ENCODE assay signal across 8 cellular contexts in genomic region chr15:81002004-81002253, GRCh38. TPM values are rescaled to one million over a fixed set of nuclear protein-coding genes. Genes with fewer than 3 reads are reported as not detected.
A peak's percentile ranks its signal among the peaks of the same experiment; 100 is the strongest.
DNase-seq lines count a peak whose midpoint lies in the region; ATAC-seq and TF ChIP-seq lines count a peak whose summit lies in the region.

No MANE protein-coding gene starts in this region.

- BruUV-seq in PC-9 (replicated peaks; lab: Mats Ljungman, UMichigan), result no TSS peak

- CTCF ChIA-PET in PC-9 (lab: Charles Lee), result no interaction called here

- H3K27me3 ChIP-seq in PC-9 (ENCODE audit: insufficient read depth, low read depth) (no peaks in the 10 kb centered on the region), esophagus (ENCODE audit: control insufficient read depth in 1 of 2, insufficient read depth in 2 of 2, low read length in 2 of 2) (no peaks in the 10 kb centered on the region), neural cell (ENCODE audit: insufficient read depth, low read depth, low read length) (no peaks in the 10 kb centered on the region)

- H3K9ac ChIP-seq in neural cell (ENCODE audit: low read length), result peak overlapping the region; percentile 90

- TF ChIP-seq EP300 in neural cell (conservative IDR thresholded peaks at IDR 0.05; ENCODE audit: poor library complexity, severe bottlenecking), result no peak

- intact Hi-C loops in PC-9 (cut with micrococcal nuclease; ENCODE audit: unreplicated experiment), result loop anchor here (5.0 kb wide), 1 partner anchor 105 kb away; no protein-coding TSS in a partner anchor

- peak overlapping the region; percentile 100 for H3K27ac ChIP-seq in C4-2B
- H3K27ac ChIP-seq in PC-9, result peak overlapping the region; percentile 83; the same call in 1 of the 2 replicates
- peak overlapping the region; percentile 98 to 100 for H3K27ac ChIP-seq in esophagus (ENCODE audit: low read depth in 2 of 2, low read length in 1 of 2)
- H3K27ac ChIP-seq in neural cell (ENCODE audit: low read length), result no peak overlapping the region

- DNase-seq in PC-9 (peak in 1 of 2 experiments; percentile 39), dedifferentiated amniotic fluid mesenchymal stem cell (ENCODE audit: extremely low spot score) (no peak), amygdala (lab: John Stamatoyannopoulos, UW) (no peak), HT-29 (ENCODE audit: low spot score) (no peak)

- no peak for TF ChIP-seq RAD21 in neural cell (conservative IDR thresholded peaks at IDR 0.05)

- H3K4me2 ChIP-seq in PC-9 (peak overlapping the region; percentile 93), neural cell (ENCODE audit: low read length) (peak overlapping the region; percentile 25)

- POLR2A ChIA-PET in PC-9 (lab: Charles Lee; ENCODE audit: unreplicated experiment), result interaction anchor here (0.7 to 0.9 kb wide), 2 partner anchors 90 to 547 kb away, joined by 3 read pairs; no protein-coding TSS in a partner anchor

- WGBS in esophagus, 2 donors, result 1 to 2% methylated on average over 29 to 32 of the region's 32 CpGs

- H3F3A ChIP-seq in PC-9 (ENCODE audit: insufficient read depth, low read depth) (peaks cover 19% of the 10 kb centered on the region), neural cell (ENCODE audit: insufficient read depth, low read length, poor library complexity, severe bottlenecking) (no peaks in the 10 kb centered on the region)

- H2AFZ ChIP-seq in PC-9 (peak overlapping the region; percentile 75), neural cell (ENCODE audit: low read depth, low read length) (no peak overlapping the region)

- H3K4me1 ChIP-seq in PC-9 (replicated peaks; ENCODE audit: insufficient read depth) (peaks cover 18% of the 10 kb centered on the region), esophagus (ENCODE audit: control insufficient read depth in 2 of 2, insufficient read depth in 2 of 2, low read length in 1 of 2) (peaks cover 7 to 10% of the 10 kb centered on the region in 2 donors)

- ATAC-seq in HG03039 (IDR thresholded peaks at IDR 0.05; ENCODE audit: unreplicated experiment), result no peak

- H4K20me1 ChIP-seq in PC-9 (ENCODE audit: insufficient read depth) (no peaks in the 10 kb centered on the region; the same call in 1 of the 2 replicates), neural cell (ENCODE audit: insufficient read depth) (no peaks in the 10 kb centered on the region)

- TF ChIP-seq CTCF in C4-2B (conservative IDR thresholded peaks at IDR 0.05) (no peak), PC-9 (conservative IDR thresholded peaks at IDR 0.05) (no peak), neural cell (IDR thresholded peaks at IDR 0.05; ENCODE audit: poor library complexity, severe bottlenecking) (no peak)

- H3K9me2 ChIP-seq in PC-9 (ENCODE audit: insufficient read depth), result no peaks in the 10 kb centered on the region
- H3K9me2 ChIP-seq in neural cell (ENCODE audit: insufficient read depth, low read length), result no peaks in the 10 kb centered on the region

- H3K4me3 ChIP-seq in PC-9 (peak overlapping the region; percentile 76), esophagus (ENCODE audit: low read depth in 1 of 2, low read length in 2 of 2) (peak overlapping the region; percentile 78 to 96), neural cell (ENCODE audit: low read length) (peak overlapping the region; percentile 92)

- no peaks in the 10 kb centered on the region for H3K9me3 ChIP-seq in PC-9 (ENCODE audit: insufficient read depth, low read depth)
- H3K9me3 ChIP-seq in esophagus (ENCODE audit: control insufficient read depth in 2 of 2, insufficient read depth in 1 of 2, low read depth in 1 of 2, low read length in 1 of 2), result peaks cover 0 to 7% of the 10 kb centered on the region in 2 donors
- H3K9me3 ChIP-seq in neural cell (ENCODE audit: low read length), result no peaks in the 10 kb centered on the region

- H3K36me3 ChIP-seq in PC-9 (ENCODE audit: low read depth) (no peaks in the 10 kb centered on the region), esophagus (ENCODE audit: control insufficient read depth in 2 of 2, insufficient read depth in 2 of 2, low read length in 1 of 2) (peaks cover 0 to 10% of the 10 kb centered on the region in 2 donors), neural cell (ENCODE audit: insufficient read depth, low read length) (no peaks in the 10 kb centered on the region)

- H3K79me2 ChIP-seq in PC-9 (ENCODE audit: low read depth) (peaks cover 52% of the 10 kb centered on the region), neural cell (replicated peaks; ENCODE audit: insufficient read depth, low read length) (peaks cover 23% of the 10 kb centered on the region)

TF ChIP-seq in neural cell, 6 proteins besides CTCF, POLR2A, EP300 and RAD21:
- no peak for TF ChIP-seq REST (IDR thresholded peaks at IDR 0.05; ENCODE audit: borderline replicate concordance)
- no peak for TF ChIP-seq SMC3 (conservative IDR thresholded peaks at IDR 0.05; ENCODE audit: poor library complexity)
TF ChIP-seq in neural cell: peak in this region for 0.

RNA-seq across cellular contexts. Expression of gene TLNRD1, which starts 1.2 kb away (rescaled TPM):
- total RNA-seq in PC-9 (2021), result 14.9 and 18.2 TPM in 2 replicates
- 1 to 10 TPM; 5.6 to 5.9 TPM for polyA plus RNA-seq in esophagus
- polyA plus RNA-seq in neural cell, result 8.2 and 8.8 TPM in 2 replicates
- 17.9 and 18.0 TPM in 2 replicates for polyA minus RNA-seq in neural cell
- total RNA-seq in HT-29 (2014; rRNA removed; shearing (Covaris generic)), result 64.1 and 67.1 TPM in 2 replicates

RNA-seq across cellular contexts. Expression of gene MESD, which starts 12.3 kb away (rescaled TPM):
- total RNA-seq in PC-9 (2021), result 21.9 and 22.8 TPM in 2 replicates
- polyA plus RNA-seq in esophagus (10 to 100 TPM; 11.4 to 14.4 TPM), neural cell (14.9 and 16.3 TPM in 2 replicates)
- 20.0 and 24.5 TPM in 2 replicates for polyA minus RNA-seq in neural cell
- total RNA-seq in HT-29 (2014; rRNA removed; shearing (Covaris generic)), result 15.5 and 18.1 TPM in 2 replicates
